Comparison of ENCODE assay signal across 8 cellular contexts in genomic region chr7:139679731-139680594, GRCh38.
A peak's percentile ranks its signal among the peaks of the same experiment; 100 is the strongest.
DNase-seq lines count a peak whose midpoint lies in the region; ATAC-seq and TF ChIP-seq lines count a peak whose summit lies in the region.

No MANE protein-coding gene starts in this region.

- peaks cover 3 to 44% (median 17%) of the 10 kb centered on the region in 5 donors for H3K36me3 Mint-ChIP-seq in naive thymus-derived CD4-positive, alpha-beta T cell

- H3K4me1 ChIP-seq in RWPE2 (ENCODE audit: insufficient read depth, poor library complexity, severe bottlenecking) = peaks cover 47% of the 10 kb centered on the region
- H3K4me1 ChIP-seq in esophagus (ENCODE audit: control insufficient read depth in 2 of 2, insufficient read depth in 2 of 2, low read length in 1 of 2) = peaks cover 9 to 20% of the 10 kb centered on the region in 2 donors
- peaks cover 3 to 22% of the 10 kb centered on the region in 2 donors for H3K4me1 ChIP-seq in naive thymus-derived CD4-positive, alpha-beta T cell (ENCODE audit: control insufficient read depth in 2 of 2, insufficient read depth in 2 of 2, low read length in 2 of 2)

- intact Hi-C loops in naive thymus-derived CD4-positive, alpha-beta T cell (cut with micrococcal nuclease) = loop anchor here in 1 of 2 donors (5.0 kb wide), 1 partner anchor 57 kb away; no protein-coding TSS in a partner anchor

- peaks cover 3% of the 10 kb centered on the region; the same call in 1 of the 2 replicates for H3K36me3 ChIP-seq in RWPE2 (ENCODE audit: low read depth)
- no peaks in the 10 kb centered on the region for H3K36me3 ChIP-seq in esophagus (ENCODE audit: control insufficient read depth in 2 of 2, insufficient read depth in 2 of 2, low read length in 1 of 2)
- peaks cover 0 to 3% (median 0%) of the 10 kb centered on the region in 3 experiments for H3K36me3 ChIP-seq in naive thymus-derived CD4-positive, alpha-beta T cell (ENCODE audit: control insufficient read depth in 2 of 3, insufficient read depth in 3 of 3, low read length in 3 of 3)

- H3K27ac Mint-ChIP-seq in naive thymus-derived CD4-positive, alpha-beta T cell = peak overlapping the region in 6 of 9 donors; percentile 13 to 76 (median 40)

- H3K27me3 ChIP-seq in RWPE2 (ENCODE audit: insufficient read depth, poor library complexity, severe bottlenecking) (no peaks in the 10 kb centered on the region), esophagus (ENCODE audit: control insufficient read depth in 1 of 2, insufficient read depth in 2 of 2, low read length in 2 of 2) (no peaks in the 10 kb centered on the region)
- no peaks in the 10 kb centered on the region for H3K27me3 ChIP-seq in naive thymus-derived CD4-positive, alpha-beta T cell (ENCODE audit: control insufficient read depth in 2 of 2, insufficient read depth in 2 of 2, low read length in 2 of 2)

- peak overlapping the region in 1 of 10 donors; percentile 39 for H3K4me3 Mint-ChIP-seq in naive thymus-derived CD4-positive, alpha-beta T cell

- H3K9me3 ChIP-seq in RWPE2 (ENCODE audit: severe bottlenecking) = no peaks in the 10 kb centered on the region
- H3K9me3 ChIP-seq in esophagus (ENCODE audit: control insufficient read depth in 2 of 2, insufficient read depth in 1 of 2, low read depth in 1 of 2, low read length in 1 of 2) = no peaks in the 10 kb centered on the region
- H3K9me3 ChIP-seq in naive thymus-derived CD4-positive, alpha-beta T cell (ENCODE audit: control insufficient read depth in 2 of 3, low read length in 3 of 3) = no peaks in the 10 kb centered on the region

- ATAC-seq in RWPE2 (ENCODE audit: low read depth) (no peak), HG02763 (IDR thresholded peaks at IDR 0.05; ENCODE audit: unreplicated experiment) (no peak), GM21381 (IDR thresholded peaks at IDR 0.05; ENCODE audit: unreplicated experiment) (no peak)
- ATAC-seq in naive thymus-derived CD4-positive, alpha-beta T cell = no peak

- no peak for TF ChIP-seq CTCF in RWPE2 (IDR thresholded peaks at IDR 0.05; ENCODE audit: poor library complexity, severe bottlenecking)

- POLR2A ChIA-PET in naive thymus-derived CD4-positive, alpha-beta T cell (lab: Charles Lee) = no interaction called here

- in situ Hi-C loops in ACHN (cut with HindIII; ENCODE audit: low pct_ligation_motif_present, low pct_unique_long_range_greater_than_20kb, low sequenced_read_pairs) = no loop called here

- no peaks in the 10 kb centered on the region for H3K27me3 Mint-ChIP-seq in naive thymus-derived CD4-positive, alpha-beta T cell

- H3K4me3 ChIP-seq in RWPE2 (ENCODE audit: severe bottlenecking) (no peak overlapping the region), esophagus (ENCODE audit: low read depth in 1 of 2, low read length in 2 of 2) (no peak overlapping the region)
- no peak overlapping the region for H3K4me3 ChIP-seq in naive thymus-derived CD4-positive, alpha-beta T cell (ENCODE audit: low read length)

- H3K9me3 Mint-ChIP-seq in naive thymus-derived CD4-positive, alpha-beta T cell = peaks cover 0 to 3% (median 0%) of the 10 kb centered on the region in 11 donors

- peaks cover 15 to 77% (median 60%) of the 10 kb centered on the region in 7 donors for H3K4me1 Mint-ChIP-seq in naive thymus-derived CD4-positive, alpha-beta T cell

- peak; percentile 79 for DNase-seq in ACHN
- no peak for DNase-seq in RWPE2 (ENCODE audit: low spot score)
- DNase-seq in naive thymus-derived CD4-positive, alpha-beta T cell = no peak
- DNase-seq in NCI-H2029 treated with DMSO at 0.1 percent for 48 hours (lab: John Stamatoyannopoulos, UW) = no peak
- no peak for DNase-seq in AG20443 (ENCODE audit: low spot score)

- 46 to 51% methylated on average over 13 of the region's 13 CpGs for WGBS in esophagus, 2 donors

- CTCF ChIA-PET in naive thymus-derived CD4-positive, alpha-beta T cell (lab: Charles Lee) = interaction anchor here (0.6 kb wide), 1 partner anchor 33 kb away, joined by 4 read pairs; no protein-coding TSS in a partner anchor

- H3K27ac ChIP-seq in RWPE2 (ENCODE audit: poor library complexity, severe bottlenecking) (peak overlapping the region; percentile 83), esophagus (ENCODE audit: low read depth in 2 of 2, low read length in 1 of 2) (peak overlapping the region; percentile 28 to 39)
- no peak overlapping the region for H3K27ac ChIP-seq in naive thymus-derived CD4-positive, alpha-beta T cell (ENCODE audit: low read depth, low read length)
